ENCODE assay signal across 8 cellular contexts in the genomic region with DNA sequence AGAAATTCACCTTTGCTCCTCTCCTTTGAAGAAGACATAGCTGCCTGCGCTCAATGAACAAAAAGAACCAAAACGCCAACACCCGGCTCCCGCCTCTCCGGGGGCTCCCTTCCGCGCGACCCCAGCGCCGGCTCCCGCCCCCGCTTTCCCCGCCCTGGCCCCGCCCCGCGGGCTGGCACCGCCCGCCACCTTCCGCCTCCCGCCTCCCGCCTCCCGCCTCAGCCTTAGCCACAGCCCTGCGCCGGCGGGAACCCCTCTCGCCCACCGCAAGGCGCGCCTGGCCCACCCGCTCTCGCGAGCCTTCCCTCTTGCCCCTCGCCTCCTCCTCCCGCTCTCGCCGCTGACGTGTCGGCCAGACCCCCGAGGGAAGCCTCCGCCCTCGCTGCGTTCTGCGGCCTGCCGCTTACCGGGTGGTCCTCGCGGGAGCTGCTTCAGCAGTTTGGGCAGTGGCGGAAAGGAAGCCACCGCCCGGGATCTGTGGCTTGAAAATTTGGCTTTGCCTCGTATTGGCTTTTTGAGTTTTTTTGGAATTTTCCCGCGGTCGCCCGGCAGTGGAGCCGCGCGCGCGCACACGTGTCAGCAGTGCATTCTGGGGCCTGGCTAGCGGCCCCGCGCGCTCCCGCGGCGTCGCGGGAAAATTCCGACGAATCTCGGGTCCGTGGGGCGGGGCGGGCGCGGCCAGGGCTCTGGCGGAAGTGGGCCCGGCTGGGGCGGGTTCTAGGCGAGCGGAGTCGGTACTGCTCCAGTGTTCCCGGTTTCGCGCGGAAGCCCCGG. TPM values are rescaled to one million over a fixed set of nuclear protein-coding genes. Genes with fewer than 3 reads are reported as not detected.
DNase-seq lines count a peak whose midpoint lies in the region; ATAC-seq and TF ChIP-seq lines count a peak whose summit lies in the region.

FANCC (minus strand) TSS at position 591 of the 774 bp plus-strand sequence. CDS start 68,418 bp downstream, outside the sequence.

- peaks cover 3% of the 10 kb centered on the region for H3K36me3 Mint-ChIP-seq in activated B cell treated with CpG ODN at 0.5 μM for 24 hours (ENCODE audit: low read depth)

- CTCF ChIA-PET in activated B cell treated with CpG ODN at 0.5 μM for 24 hours (lab: Charles Lee) = no interaction called here

- POLR2A ChIA-PET in activated B cell treated with CpG ODN at 0.5 μM for 24 hours (lab: Charles Lee) = interaction anchor here (0.6 to 1.3 kb wide), 3 partner anchors 192 to 559 kb away, joined by 3 to 8 read pairs (median 3); partner anchors contain the start of gene ERCC6L2

- TF ChIP-seq CTCF in activated B cell treated with CpG ODN at 0.5 μM for 24 hours (IDR thresholded peaks at IDR 0.05) (no peak), cardiac fibroblast (IDR thresholded peaks at IDR 0.05; ENCODE audit: low read depth, low read length) (no peak), spleen (IDR thresholded peaks at IDR 0.05 in 8 of 11, conservative IDR thresholded peaks at IDR 0.05 in 3 of 11) (peak in 1 of 11 experiments; percentile 2)

- DNase-seq in AG08395 (ENCODE audit: low spot score) = peak; percentile 96
- DNase-seq in NCI-H2227 treated with DMSO at 0.1 percent for 48 hours (lab: John Stamatoyannopoulos, UW) = peak; percentile 91
- DNase-seq in activated B cell treated with CpG ODN at 0.5 μM for 24 hours = peak; percentile 89
- DNase-seq in cardiac fibroblast (ENCODE audit: low read depth in 2 of 2) = peak; percentile 83 to 89
- peak; percentile 89 for DNase-seq in inferior parietal cortex (ENCODE audit: extremely low spot score)
- DNase-seq in spleen = peak; percentile 96

- H3K4me1 Mint-ChIP-seq in activated B cell treated with CpG ODN at 0.5 μM for 24 hours = peaks cover 15% of the 10 kb centered on the region

- peaks cover 0 to 11% (median 0%) of the 10 kb centered on the region in 7 donors for H3K27me3 ChIP-seq in spleen (replicated peaks in 1 of 7)

- H3K27ac Mint-ChIP-seq in activated B cell treated with CpG ODN at 0.5 μM for 24 hours = peak within 1 kb of the TSS; percentile 91

- no peaks in the 10 kb centered on the region for H3K9me3 Mint-ChIP-seq in activated B cell treated with CpG ODN at 0.5 μM for 24 hours

- peaks cover 10% of the 10 kb centered on the region for H3K27me3 Mint-ChIP-seq in activated B cell treated with CpG ODN at 0.5 μM for 24 hours

- peak; percentile 52 for ATAC-seq in GM18873 (IDR thresholded peaks at IDR 0.05; ENCODE audit: low FRiP score, unreplicated experiment)
- peak; percentile 72 for ATAC-seq in HG03135 (IDR thresholded peaks at IDR 0.05; ENCODE audit: unreplicated experiment)
- peak; percentile 84 for ATAC-seq in activated B cell treated with CpG ODN at 0.5 μM for 24 hours (ENCODE audit: low read depth)

- H3K9me3 ChIP-seq in spleen = no peaks in the 10 kb centered on the region

- peak within 1 kb of the TSS; percentile 88 to 98 (median 93) for H3K27ac ChIP-seq in spleen

- peak within 1 kb of the TSS; percentile 92 for H3K4me3 Mint-ChIP-seq in activated B cell treated with CpG ODN at 0.5 μM for 24 hours

- WGBS in spleen, 5 donors = 0 to 1% (median 0%) methylated on average over 74 to 89 of the region's 89 CpGs

- peak within 1 kb of the TSS; percentile 99 to 100 for H3K4me3 ChIP-seq in cardiac fibroblast (replicated peaks in 1 of 2; ENCODE audit: low read depth in 2 of 2, low read length in 2 of 2)
- H3K4me3 ChIP-seq in spleen = peak within 1 kb of the TSS; percentile 81 to 100 (median 99)

- no peaks in the 10 kb centered on the region for H3K36me3 ChIP-seq in spleen

- intact Hi-C loops in activated B cell treated with CpG ODN at 0.5 μM for 24 hours (cut with micrococcal nuclease) = loop anchor here (1.0 to 10.0 kb wide), 8 partner anchors 193 to 1917 kb away; partner anchors contain the start of genes AOPEP, ERCC6L2 and ZNF782
- intact Hi-C loops in spleen (cut with DNase I; ENCODE audit: low total_unique reads) = no loop called here

- peaks cover 2 to 34% (median 16%) of the 10 kb centered on the region in 6 donors for H3K4me1 ChIP-seq in spleen

- peak in 1 of 3 donors; percentile 42 for TF ChIP-seq POLR2A in spleen (IDR thresholded peaks at IDR 0.05)

RNA-seq across cellular contexts. Expression of gene FANCC, which starts in this region (rescaled TPM):
- total RNA-seq in activated B cell treated with CpG ODN at 0.5 μM for 24 hours (10.4 and 11.4 TPM in 2 replicates), spleen (1 to 10 TPM; 5.4 to 9.7 (median 7.9) TPM)
- 1 to 10 TPM in 2 of 3 donors, under 1 TPM in 1; 0.89 to 2.0 (median 1.7) TPM for polyA plus RNA-seq in spleen

Comparison
In these comparisons a context has a peak if more than half of its experiments do, and no peak if none do; other contexts are left out.
1. Peak in every context shown above with its lines: DNase-seq, ATAC-seq, H3K4me3 ChIP-seq and H3K27ac ChIP-seq.